ENCODE assay signal across 1 cellular context in genomic region chr16:56964243-56965148, GRCh38.
A peak's percentile ranks its signal among the peaks of the same experiment; 100 is the strongest.
TF ChIP-seq lines count a peak whose summit lies in the region.

No MANE protein-coding gene starts in this region.

TF ChIP-seq in K562, 482 proteins besides CTCF, POLR2A, EP300 and RAD21 (continued from another document and continues in another):
- TF ChIP-seq, protein P1, sequence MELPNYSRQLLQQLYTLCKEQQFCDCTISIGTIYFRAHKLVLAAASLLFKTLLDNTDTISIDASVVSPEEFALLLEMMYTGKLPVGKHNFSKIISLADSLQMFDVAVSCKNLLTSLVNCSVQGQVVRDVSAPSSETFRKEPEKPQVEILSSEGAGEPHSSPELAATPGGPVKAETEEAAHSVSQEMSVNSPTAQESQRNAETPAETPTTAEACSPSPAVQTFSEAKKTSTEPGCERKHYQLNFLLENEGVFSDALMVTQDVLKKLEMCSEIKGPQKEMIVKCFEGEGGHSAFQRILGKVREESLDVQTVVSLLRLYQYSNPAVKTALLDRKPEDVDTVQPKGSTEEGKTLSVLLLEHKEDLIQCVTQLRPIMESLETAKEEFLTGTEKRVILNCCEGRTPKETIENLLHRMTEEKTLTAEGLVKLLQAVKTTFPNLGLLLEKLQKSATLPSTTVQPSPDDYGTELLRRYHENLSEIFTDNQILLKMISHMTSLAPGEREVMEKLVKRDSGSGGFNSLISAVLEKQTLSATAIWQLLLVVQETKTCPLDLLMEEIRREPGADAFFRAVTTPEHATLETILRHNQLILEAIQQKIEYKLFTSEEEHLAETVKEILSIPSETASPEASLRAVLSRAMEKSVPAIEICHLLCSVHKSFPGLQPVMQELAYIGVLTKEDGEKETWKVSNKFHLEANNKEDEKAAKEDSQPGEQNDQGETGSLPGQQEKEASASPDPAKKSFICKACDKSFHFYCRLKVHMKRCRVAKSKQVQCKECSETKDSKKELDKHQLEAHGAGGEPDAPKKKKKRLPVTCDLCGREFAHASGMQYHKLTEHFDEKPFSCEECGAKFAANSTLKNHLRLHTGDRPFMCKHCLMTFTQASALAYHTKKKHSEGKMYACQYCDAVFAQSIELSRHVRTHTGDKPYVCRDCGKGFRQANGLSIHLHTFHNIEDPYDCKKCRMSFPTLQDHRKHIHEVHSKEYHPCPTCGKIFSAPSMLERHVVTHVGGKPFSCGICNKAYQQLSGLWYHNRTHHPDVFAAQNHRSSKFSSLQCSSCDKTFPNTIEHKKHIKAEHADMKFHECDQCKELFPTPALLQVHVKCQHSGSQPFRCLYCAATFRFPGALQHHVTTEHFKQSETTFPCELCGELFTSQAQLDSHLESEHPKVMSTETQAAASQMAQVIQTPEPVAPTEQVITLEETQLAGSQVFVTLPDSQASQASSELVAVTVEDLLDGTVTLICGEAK (IDR thresholded peaks at IDR 0.05): no peak
- TF ChIP-seq, protein P1 (CRISPR knock-in tag; IDR thresholded peaks at IDR 0.05): no peak
- TF ChIP-seq MECOM (CRISPR knock-in tag; IDR thresholded peaks at IDR 0.05) (no peak), CBX3 (IDR thresholded peaks at IDR 0.05; ENCODE audit: borderline replicate concordance in 1 of 2, low read length in 2 of 2) (peak in 1 of 2 experiments; percentile 67; a peak in 1 of 3 replicates), ZSCAN32 (CRISPR knock-in tag; IDR thresholded peaks at IDR 0.05) (no peak), TARDBP (IDR thresholded peaks at IDR 0.05) (no peak), ARNT (IDR thresholded peaks at IDR 0.05) (peak; percentile 33 to 34; a peak in 2 of 4 replicates), KLF16 (IDR thresholded peaks at IDR 0.05) (peak; percentile 77), CSDE1 (IDR thresholded peaks at IDR 0.05) (no peak), RNF219 (CRISPR knock-in tag; IDR thresholded peaks at IDR 0.05) (no peak), DNMT1 (IDR thresholded peaks at IDR 0.05) (no peak), PHTF2 (CRISPR knock-in tag; IDR thresholded peaks at IDR 0.05) (no peak), TCF7 (IDR thresholded peaks at IDR 0.05; ENCODE audit: borderline replicate concordance) (no peak), MCM5 (IDR thresholded peaks at IDR 0.05; ENCODE audit: low read depth) (no peak), POLR2G (IDR thresholded peaks at IDR 0.05; ENCODE audit: low read depth, low read length) (no peak), CREB3 (tag; conservative IDR thresholded peaks at IDR 0.05; ENCODE audit: low read depth) (no peak), CEBPG (CRISPR knock-in tag; IDR thresholded peaks at IDR 0.05) (peak; percentile 92), CEBPG (tag; conservative IDR thresholded peaks at IDR 0.05 in 1 of 2, IDR thresholded peaks at IDR 0.05 in 1 of 2) (peak; percentile 90 to 98), ZNF146 (CRISPR knock-in tag; IDR thresholded peaks at IDR 0.05; ENCODE audit: unreplicated experiment) (no peak), RAD51 (IDR thresholded peaks at IDR 0.05; ENCODE audit: borderline replicate concordance, low read depth) (no peak), MEIS2 (IDR thresholded peaks at IDR 0.05; ENCODE audit: partially characterized antibody) (no peak), RNF2 (IDR thresholded peaks at IDR 0.05) (peak; percentile 23; the same call in 1 of the 2 replicates), ZNF134 (CRISPR knock-in tag; conservative IDR thresholded peaks at IDR 0.05) (no peak), PTTG1 (tag; IDR thresholded peaks at IDR 0.05; ENCODE audit: low read depth) (no peak), HMGXB4 (CRISPR knock-in tag; IDR thresholded peaks at IDR 0.05) (peak; percentile 80; the same call in 1 of the 2 replicates)
- TF ChIP-seq, protein P2, sequence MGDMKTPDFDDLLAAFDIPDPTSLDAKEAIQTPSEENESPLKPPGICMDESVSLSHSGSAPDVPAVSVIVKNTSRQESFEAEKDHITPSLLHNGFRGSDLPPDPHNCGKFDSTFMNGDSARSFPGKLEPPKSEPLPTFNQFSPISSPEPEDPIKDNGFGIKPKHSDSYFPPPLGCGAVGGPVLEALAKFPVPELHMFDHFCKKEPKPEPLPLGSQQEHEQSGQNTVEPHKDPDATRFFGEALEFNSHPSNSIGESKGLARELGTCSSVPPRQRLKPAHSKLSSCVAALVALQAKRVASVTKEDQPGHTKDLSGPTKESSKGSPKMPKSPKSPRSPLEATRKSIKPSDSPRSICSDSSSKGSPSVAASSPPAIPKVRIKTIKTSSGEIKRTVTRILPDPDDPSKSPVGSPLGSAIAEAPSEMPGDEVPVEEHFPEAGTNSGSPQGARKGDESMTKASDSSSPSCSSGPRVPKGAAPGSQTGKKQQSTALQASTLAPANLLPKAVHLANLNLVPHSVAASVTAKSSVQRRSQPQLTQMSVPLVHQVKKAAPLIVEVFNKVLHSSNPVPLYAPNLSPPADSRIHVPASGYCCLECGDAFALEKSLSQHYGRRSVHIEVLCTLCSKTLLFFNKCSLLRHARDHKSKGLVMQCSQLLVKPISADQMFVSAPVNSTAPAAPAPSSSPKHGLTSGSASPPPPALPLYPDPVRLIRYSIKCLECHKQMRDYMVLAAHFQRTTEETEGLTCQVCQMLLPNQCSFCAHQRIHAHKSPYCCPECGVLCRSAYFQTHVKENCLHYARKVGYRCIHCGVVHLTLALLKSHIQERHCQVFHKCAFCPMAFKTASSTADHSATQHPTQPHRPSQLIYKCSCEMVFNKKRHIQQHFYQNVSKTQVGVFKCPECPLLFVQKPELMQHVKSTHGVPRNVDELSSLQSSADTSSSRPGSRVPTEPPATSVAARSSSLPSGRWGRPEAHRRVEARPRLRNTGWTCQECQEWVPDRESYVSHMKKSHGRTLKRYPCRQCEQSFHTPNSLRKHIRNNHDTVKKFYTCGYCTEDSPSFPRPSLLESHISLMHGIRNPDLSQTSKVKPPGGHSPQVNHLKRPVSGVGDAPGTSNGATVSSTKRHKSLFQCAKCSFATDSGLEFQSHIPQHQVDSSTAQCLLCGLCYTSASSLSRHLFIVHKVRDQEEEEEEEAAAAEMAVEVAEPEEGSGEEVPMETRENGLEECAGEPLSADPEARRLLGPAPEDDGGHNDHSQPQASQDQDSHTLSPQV (IDR thresholded peaks at IDR 0.05): peak; percentile 68; the same call in 1 of the 2 replicates
- TF ChIP-seq, protein P3, sequence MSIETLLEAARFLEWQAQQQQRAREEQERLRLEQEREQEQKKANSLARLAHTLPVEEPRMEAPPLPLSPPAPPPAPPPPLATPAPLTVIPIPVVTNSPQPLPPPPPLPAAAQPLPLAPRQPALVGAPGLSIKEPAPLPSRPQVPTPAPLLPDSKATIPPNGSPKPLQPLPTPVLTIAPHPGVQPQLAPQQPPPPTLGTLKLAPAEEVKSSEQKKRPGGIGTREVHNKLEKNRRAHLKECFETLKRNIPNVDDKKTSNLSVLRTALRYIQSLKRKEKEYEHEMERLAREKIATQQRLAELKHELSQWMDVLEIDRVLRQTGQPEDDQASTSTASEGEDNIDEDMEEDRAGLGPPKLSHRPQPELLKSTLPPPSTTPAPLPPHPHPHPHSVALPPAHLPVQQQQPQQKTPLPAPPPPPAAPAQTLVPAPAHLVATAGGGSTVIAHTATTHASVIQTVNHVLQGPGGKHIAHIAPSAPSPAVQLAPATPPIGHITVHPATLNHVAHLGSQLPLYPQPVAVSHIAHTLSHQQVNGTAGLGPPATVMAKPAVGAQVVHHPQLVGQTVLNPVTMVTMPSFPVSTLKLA (conservative IDR thresholded peaks at IDR 0.05): peak; percentile 31 to 54; a peak in 2 of 4 replicates
- TF ChIP-seq, protein P4, sequence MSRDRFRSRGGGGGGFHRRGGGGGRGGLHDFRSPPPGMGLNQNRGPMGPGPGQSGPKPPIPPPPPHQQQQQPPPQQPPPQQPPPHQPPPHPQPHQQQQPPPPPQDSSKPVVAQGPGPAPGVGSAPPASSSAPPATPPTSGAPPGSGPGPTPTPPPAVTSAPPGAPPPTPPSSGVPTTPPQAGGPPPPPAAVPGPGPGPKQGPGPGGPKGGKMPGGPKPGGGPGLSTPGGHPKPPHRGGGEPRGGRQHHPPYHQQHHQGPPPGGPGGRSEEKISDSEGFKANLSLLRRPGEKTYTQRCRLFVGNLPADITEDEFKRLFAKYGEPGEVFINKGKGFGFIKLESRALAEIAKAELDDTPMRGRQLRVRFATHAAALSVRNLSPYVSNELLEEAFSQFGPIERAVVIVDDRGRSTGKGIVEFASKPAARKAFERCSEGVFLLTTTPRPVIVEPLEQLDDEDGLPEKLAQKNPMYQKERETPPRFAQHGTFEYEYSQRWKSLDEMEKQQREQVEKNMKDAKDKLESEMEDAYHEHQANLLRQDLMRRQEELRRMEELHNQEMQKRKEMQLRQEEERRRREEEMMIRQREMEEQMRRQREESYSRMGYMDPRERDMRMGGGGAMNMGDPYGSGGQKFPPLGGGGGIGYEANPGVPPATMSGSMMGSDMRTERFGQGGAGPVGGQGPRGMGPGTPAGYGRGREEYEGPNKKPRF (IDR thresholded peaks at IDR 0.05; ENCODE audit: low read depth, low read length): no peak
- TF ChIP-seq, protein P5, sequence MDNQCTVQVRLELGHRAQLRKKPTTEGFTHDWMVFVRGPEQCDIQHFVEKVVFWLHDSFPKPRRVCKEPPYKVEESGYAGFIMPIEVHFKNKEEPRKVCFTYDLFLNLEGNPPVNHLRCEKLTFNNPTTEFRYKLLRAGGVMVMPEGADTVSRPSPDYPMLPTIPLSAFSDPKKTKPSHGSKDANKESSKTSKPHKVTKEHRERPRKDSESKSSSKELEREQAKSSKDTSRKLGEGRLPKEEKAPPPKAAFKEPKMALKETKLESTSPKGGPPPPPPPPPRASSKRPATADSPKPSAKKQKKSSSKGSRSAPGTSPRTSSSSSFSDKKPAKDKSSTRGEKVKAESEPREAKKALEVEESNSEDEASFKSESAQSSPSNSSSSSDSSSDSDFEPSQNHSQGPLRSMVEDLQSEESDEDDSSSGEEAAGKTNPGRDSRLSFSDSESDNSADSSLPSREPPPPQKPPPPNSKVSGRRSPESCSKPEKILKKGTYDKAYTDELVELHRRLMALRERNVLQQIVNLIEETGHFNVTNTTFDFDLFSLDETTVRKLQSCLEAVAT (IDR thresholded peaks at IDR 0.05): peak; percentile 77 to 89; a peak in 2 of 4 replicates
- TF ChIP-seq, protein P6, sequence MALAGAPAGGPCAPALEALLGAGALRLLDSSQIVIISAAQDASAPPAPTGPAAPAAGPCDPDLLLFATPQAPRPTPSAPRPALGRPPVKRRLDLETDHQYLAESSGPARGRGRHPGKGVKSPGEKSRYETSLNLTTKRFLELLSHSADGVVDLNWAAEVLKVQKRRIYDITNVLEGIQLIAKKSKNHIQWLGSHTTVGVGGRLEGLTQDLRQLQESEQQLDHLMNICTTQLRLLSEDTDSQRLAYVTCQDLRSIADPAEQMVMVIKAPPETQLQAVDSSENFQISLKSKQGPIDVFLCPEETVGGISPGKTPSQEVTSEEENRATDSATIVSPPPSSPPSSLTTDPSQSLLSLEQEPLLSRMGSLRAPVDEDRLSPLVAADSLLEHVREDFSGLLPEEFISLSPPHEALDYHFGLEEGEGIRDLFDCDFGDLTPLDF (CRISPR knock-in tag; IDR thresholded peaks at IDR 0.05): no peak
